19 cellular contexts compared by ENCODE assay signal in genomic region chr9:3773661-3774060, GRCh38.
"Had no signal": no experiment of that assay in that cellular context is flagged by ENCODE, and none has a peak within 500 bp of the region (broad histone marks: within the 10 kb centered on the region; RNA-seq: fewer than 3 reads in every experiment).

No MANE protein-coding gene starts in this region.

- H3K9me3 ChIP-seq: MG63, SJSA1 had no signal

- DNase-seq: KBM-7, MG63, NCI-H1092, NCI-H1105 treated with DMSO at 0.1 percent for 48 hours, NCI-H1417 treated with DMSO at 0.1 percent for 48 hours, NCI-H146, NCI-H1694 treated with DMSO at 0.1 percent for 48 hours, NCI-H1930, NCI-H2081, NCI-H2107, NCI-H2227 treated with DMSO at 0.1 percent for 48 hours, NCI-H524, NCI-H69, NCI-H774, Right ventricle myocardium superior, RPMI8226, SIG-M5 had no signal

- H3K4me1 ChIP-seq: SJSA1 had no signal

- H3K36me3 ChIP-seq: MG63, SJSA1 had no signal

- H3K27me3 ChIP-seq: MG63, SJSA1 had no signal

- H3K4me3 ChIP-seq: MG63, SJSA1, SK-N-MC had no signal

- H3K27ac ChIP-seq: SJSA1, SK-N-MC had no signal
